In the genomic region with DNA sequence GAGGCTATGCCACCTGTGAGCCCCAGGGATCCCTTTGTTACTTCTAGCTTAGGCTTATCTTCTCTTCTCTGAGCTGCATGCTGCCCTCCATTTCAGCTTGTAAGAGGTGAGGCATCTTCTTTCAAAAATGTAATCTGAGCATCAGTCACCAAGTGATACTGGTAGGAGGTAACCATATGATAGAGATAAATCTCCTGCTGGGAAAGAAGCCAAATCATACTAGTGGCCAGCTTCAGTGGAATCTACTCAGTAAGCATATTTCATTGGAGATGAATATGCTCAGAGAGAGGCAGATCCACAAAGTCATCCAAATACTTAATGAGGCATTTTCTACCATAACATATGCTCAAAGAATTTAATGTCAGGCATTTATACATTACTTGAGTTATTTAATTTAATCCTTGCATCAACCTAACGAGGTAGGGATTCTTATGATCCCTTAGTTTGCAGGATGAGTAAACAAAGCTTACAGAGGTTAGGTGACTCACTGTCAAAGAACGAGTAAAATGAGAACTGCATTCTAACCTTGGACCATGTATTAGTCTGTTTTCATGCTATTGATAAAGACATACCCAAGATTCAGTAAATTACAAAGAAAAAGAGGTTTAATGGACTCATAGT, we compare ENCODE assay signal across 1 cellular context.
A peak's percentile ranks its signal among the peaks of the same experiment; 100 is the strongest.
TF ChIP-seq lines count a peak whose summit lies in the region.

No MANE protein-coding gene starts in this region.

TF ChIP-seq in HepG2, 621 proteins besides CTCF, POLR2A, EP300 and RAD21:
- TF ChIP-seq ZNF841 (CRISPR knock-in tag; IDR thresholded peaks at IDR 0.05; ENCODE audit: borderline replicate concordance): no peak
- TF ChIP-seq, protein P1, sequence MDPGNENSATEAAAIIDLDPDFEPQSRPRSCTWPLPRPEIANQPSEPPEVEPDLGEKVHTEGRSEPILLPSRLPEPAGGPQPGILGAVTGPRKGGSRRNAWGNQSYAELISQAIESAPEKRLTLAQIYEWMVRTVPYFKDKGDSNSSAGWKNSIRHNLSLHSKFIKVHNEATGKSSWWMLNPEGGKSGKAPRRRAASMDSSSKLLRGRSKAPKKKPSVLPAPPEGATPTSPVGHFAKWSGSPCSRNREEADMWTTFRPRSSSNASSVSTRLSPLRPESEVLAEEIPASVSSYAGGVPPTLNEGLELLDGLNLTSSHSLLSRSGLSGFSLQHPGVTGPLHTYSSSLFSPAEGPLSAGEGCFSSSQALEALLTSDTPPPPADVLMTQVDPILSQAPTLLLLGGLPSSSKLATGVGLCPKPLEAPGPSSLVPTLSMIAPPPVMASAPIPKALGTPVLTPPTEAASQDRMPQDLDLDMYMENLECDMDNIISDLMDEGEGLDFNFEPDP (CRISPR knock-in tag; conservative IDR thresholded peaks at IDR 0.05): no peak
- peak; percentile 13 for TF ChIP-seq TEAD3 (CRISPR knock-in tag; optimal IDR thresholded peaks at IDR 0.05; ENCODE audit: borderline replicate concordance)
- TF ChIP-seq HMGA1 (CRISPR knock-in tag; conservative IDR thresholded peaks at IDR 0.05): no peak
- TF ChIP-seq ZNF24 (IDR thresholded peaks at IDR 0.05): no peak
- no peak for TF ChIP-seq ZNF34 (CRISPR knock-in tag; IDR thresholded peaks at IDR 0.05; ENCODE audit: borderline replicate concordance)
- TF ChIP-seq ZNF558 (CRISPR knock-in tag; IDR thresholded peaks at IDR 0.05; ENCODE audit: borderline replicate concordance): no peak
- TF ChIP-seq FOSL2 (CRISPR knock-in tag; IDR thresholded peaks at IDR 0.05): peak; percentile 25; the same call in 1 of the 2 replicates
- TF ChIP-seq, protein P2, sequence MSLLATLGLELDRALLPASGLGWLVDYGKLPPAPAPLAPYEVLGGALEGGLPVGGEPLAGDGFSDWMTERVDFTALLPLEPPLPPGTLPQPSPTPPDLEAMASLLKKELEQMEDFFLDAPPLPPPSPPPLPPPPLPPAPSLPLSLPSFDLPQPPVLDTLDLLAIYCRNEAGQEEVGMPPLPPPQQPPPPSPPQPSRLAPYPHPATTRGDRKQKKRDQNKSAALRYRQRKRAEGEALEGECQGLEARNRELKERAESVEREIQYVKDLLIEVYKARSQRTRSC (CRISPR knock-in tag; IDR thresholded peaks at IDR 0.05; ENCODE audit: low read depth): no peak
- TF ChIP-seq PITX1 (CRISPR knock-in tag; IDR thresholded peaks at IDR 0.05): no peak
- TF ChIP-seq, protein P3, sequence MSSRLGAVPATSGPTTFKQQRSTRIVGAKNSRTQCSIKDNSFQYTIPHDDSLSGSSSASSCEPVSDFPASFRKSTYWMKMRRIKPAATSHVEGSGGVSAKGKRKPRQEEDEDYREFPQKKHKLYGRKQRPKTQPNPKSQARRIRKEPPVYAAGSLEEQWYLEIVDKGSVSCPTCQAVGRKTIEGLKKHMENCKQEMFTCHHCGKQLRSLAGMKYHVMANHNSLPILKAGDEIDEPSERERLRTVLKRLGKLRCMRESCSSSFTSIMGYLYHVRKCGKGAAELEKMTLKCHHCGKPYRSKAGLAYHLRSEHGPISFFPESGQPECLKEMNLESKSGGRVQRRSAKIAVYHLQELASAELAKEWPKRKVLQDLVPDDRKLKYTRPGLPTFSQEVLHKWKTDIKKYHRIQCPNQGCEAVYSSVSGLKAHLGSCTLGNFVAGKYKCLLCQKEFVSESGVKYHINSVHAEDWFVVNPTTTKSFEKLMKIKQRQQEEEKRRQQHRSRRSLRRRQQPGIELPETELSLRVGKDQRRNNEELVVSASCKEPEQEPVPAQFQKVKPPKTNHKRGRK (CRISPR knock-in tag; IDR thresholded peaks at IDR 0.05): no peak
- no peak for TF ChIP-seq ZIK1 (CRISPR knock-in tag; IDR thresholded peaks at IDR 0.05; ENCODE audit: borderline replicate concordance, low read depth)
- TF ChIP-seq KDM5A (IDR thresholded peaks at IDR 0.05; ENCODE audit: borderline replicate concordance, low read length): no peak
- TF ChIP-seq PCBP2 (optimal IDR thresholded peaks at IDR 0.05; ENCODE audit: low read depth, low read length, poor library complexity, severe bottlenecking): no peak
TF ChIP-seq in HepG2: peak in this region for 2.
